Comparison of ENCODE assay signal across 8 cellular contexts in the genomic region with DNA sequence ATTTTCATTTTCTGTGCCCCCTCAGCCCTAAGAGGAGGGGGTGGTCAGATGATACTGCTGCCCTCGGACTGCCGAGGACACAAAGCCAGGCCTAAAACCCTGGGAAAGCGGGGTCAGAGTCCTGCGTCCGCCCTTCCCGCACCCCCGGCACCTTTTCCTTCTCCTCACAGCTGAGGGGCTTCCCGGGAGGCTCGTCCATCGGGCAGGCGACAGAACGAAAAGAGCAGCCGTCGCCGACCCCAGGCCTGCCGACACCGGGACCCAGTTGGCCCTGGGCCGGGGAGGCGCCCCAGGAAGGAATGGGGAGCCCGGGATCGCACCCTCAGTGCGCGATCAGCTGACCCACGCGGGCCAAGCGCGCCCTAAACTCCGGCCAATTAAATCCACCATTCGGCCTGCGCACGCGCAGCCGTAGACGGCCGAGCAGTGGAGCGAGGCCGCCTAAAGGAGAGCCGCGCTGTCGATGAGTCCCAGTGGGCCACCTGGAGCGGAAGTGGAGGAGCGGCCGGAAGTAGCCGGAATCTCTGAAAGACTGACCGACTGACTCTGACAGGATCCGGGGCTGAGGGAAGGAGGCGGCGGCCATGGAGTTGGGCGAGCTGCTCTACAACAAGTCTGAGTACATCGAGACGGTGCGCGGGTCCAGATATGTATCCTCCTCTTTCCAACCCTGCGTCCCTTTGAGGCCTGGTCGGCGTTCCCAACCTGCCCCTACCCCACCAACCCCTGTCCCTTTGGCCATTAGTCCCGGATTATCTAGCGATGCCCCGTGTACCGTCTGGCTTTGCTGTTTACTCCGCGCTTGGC. TPM values are rescaled to one million over a fixed set of nuclear protein-coding genes. Genes with fewer than 3 reads are reported as not detected.
DNase-seq lines count a peak whose midpoint lies in the region; ATAC-seq, FAIRE-seq and TF ChIP-seq lines count a peak whose summit lies in the region.

A gene (plus strand): TSS at position 508 of the 807 bp plus-strand sequence. CDS start 77 bp downstream, at position 585.
A gene (minus strand): TSS at position 352 of the 807 bp plus-strand sequence. CDS start 153 bp downstream, at position 199.

- peaks cover 6% of the 10 kb centered on the region for H3K4me1 ChIP-seq in ACC112 (ENCODE audit: control insufficient read depth, insufficient read depth, low read length, unreplicated experiment)
- peaks cover 0 to 3% of the 10 kb centered on the region in 2 donors for H3K4me1 ChIP-seq in small intestine (ENCODE audit: control insufficient read depth in 2 of 2, insufficient read depth in 1 of 2, low read depth in 1 of 2, low read length in 1 of 2)

- ATAC-seq in GM18870 (IDR thresholded peaks at IDR 0.05; ENCODE audit: unreplicated experiment) (peak; percentile 91), HG03135 (IDR thresholded peaks at IDR 0.05; ENCODE audit: unreplicated experiment) (peak; percentile 96)

- TF ChIP-seq CTCF in WERI-Rb-1 (IDR thresholded peaks at IDR 0.05; ENCODE audit: low read depth, low read length) (no peak), bronchial epithelial cell (IDR thresholded peaks at IDR 0.05; ENCODE audit: insufficient read depth, low read length, severe bottlenecking) (no peak)

- H2AFZ ChIP-seq in ACC112 (ENCODE audit: low read length, unreplicated experiment), result peak within 1 kb of the TSS; percentile 87

- H3K27me3 ChIP-seq in ACC112 (ENCODE audit: insufficient read depth, low read length) (no peaks in the 10 kb centered on the region), WERI-Rb-1 (ENCODE audit: insufficient read depth, low read depth, severe bottlenecking) (no peaks in the 10 kb centered on the region), bronchial epithelial cell (ENCODE audit: control insufficient read depth, insufficient read depth, low read length) (no peaks in the 10 kb centered on the region), small intestine (ENCODE audit: control insufficient read depth in 2 of 2, insufficient read depth in 2 of 2, low read length in 2 of 2) (no peaks in the 10 kb centered on the region)

- H3K27ac ChIP-seq in ACC112 (ENCODE audit: low read depth, low read length) (peak within 1 kb of the TSS; percentile 59), WERI-Rb-1 (peak within 1 kb of the TSS; percentile 93), small intestine (ENCODE audit: low read depth in 1 of 2, low read length in 1 of 2) (peak within 1 kb of the TSS; percentile 71 to 96)

- H3K4me3 ChIP-seq in ACC112 (ENCODE audit: low read depth, low read length) (peak within 1 kb of the TSS; percentile 97), WERI-Rb-1 (ENCODE audit: low read depth, low read length) (peak within 1 kb of the TSS; percentile 100), bronchial epithelial cell (ENCODE audit: low read depth, low read length) (peak within 1 kb of the TSS; percentile 96), small intestine (ENCODE audit: low read depth in 1 of 2, low read length in 2 of 2) (peak within 1 kb of the TSS; percentile 96 to 99)

- peaks cover 13% of the 10 kb centered on the region for H3K36me3 ChIP-seq in ACC112 (ENCODE audit: insufficient read depth, low read length)
- H3K36me3 ChIP-seq in WERI-Rb-1, result peaks cover 49% of the 10 kb centered on the region
- peaks cover 7% of the 10 kb centered on the region for H3K36me3 ChIP-seq in bronchial epithelial cell (ENCODE audit: control insufficient read depth, insufficient read depth, low read length)
- peaks cover 0 to 6% of the 10 kb centered on the region in 2 donors for H3K36me3 ChIP-seq in small intestine (ENCODE audit: control insufficient read depth in 2 of 2, insufficient read depth in 2 of 2, low read length in 2 of 2)

- H3K9me3 ChIP-seq in WERI-Rb-1 (ENCODE audit: severe bottlenecking), result no peaks in the 10 kb centered on the region
- no peaks in the 10 kb centered on the region for H3K9me3 ChIP-seq in small intestine (ENCODE audit: control insufficient read depth, low read depth)

- no peak for FAIRE-seq in bronchial epithelial cell (lab: Jason Lieb, UNC)
- FAIRE-seq in small intestine (lab: Jason Lieb, UNC), result no peak

- peaks cover 59% of the 10 kb centered on the region for H3K79me2 ChIP-seq in ACC112 (ENCODE audit: control insufficient read depth, insufficient read depth, low read length, unreplicated experiment)

- DNase-seq in NCI-H2196 treated with DMSO at 0.1 percent for 48 hours (lab: John Stamatoyannopoulos, UW; ENCODE audit: unreplicated experiment) (peak; percentile 95), WERI-Rb-1 (peak; percentile 94), bronchial epithelial cell (ENCODE audit: low read depth) (peak; percentile 89), iPS-NIHi11 (ENCODE audit: low spot score) (peak; percentile 97), small intestine (peak; percentile 96)

- WGBS in small intestine, 3 donors, result 0% methylated on average over 58 to 62 of the region's 62 CpGs

RNA-seq across cellular contexts. Expression of the first gene that starts in this region (rescaled TPM):
- 47.0 and 51.6 TPM in 2 replicates for total RNA-seq in bronchial epithelial cell
- polyA plus RNA-seq in small intestine, result 10 to 100 TPM; 12.2 to 26.4 (median 14.3) TPM

RNA-seq across cellular contexts. Expression of the second gene that starts in this region (rescaled TPM):
- 9.7 TPM in 2 replicates for total RNA-seq in bronchial epithelial cell
- 10 to 100 TPM; 10.3 to 15.0 (median 13.0) TPM for polyA plus RNA-seq in small intestine

Comparison
In these comparisons a context has a peak if more than half of its experiments do, and no peak if none do; other contexts are left out.
1. Peak in every context shown above with its lines: DNase-seq, ATAC-seq, H3K4me3 ChIP-seq and H3K27ac ChIP-seq.